18 cellular contexts compared by ENCODE assay signal in genomic region chr6:160106701-160107100, GRCh38. TPM values are rescaled to one million over a fixed set of nuclear protein-coding genes. Genes with fewer than 3 reads are reported as not detected.
DNase-seq lines count a peak whose midpoint lies in the region; ATAC-seq and TF ChIP-seq lines count a peak whose summit lies in the region.
"Had no signal": no experiment of that assay in that cellular context is flagged by ENCODE, and none has a peak within 500 bp of the region (broad histone marks: within the 10 kb centered on the region; RNA-seq: fewer than 3 reads in every experiment).

No MANE protein-coding gene starts in this region.

- WGBS in hepatocyte (ENCODE audit: low lambda C conversion rate, missing lambda C conversion rate), result 83% methylated on average over 4 of the region's 4 CpGs

- H3K79me2 ChIP-seq in hepatocyte, result no peaks in the 10 kb centered on the region

- H3K4me3 ChIP-seq in hepatocyte, result no peak overlapping the region

- no peaks in the 10 kb centered on the region for H3K27me3 Mint-ChIP-seq in activated naive CD4-positive, alpha-beta T cell treated with anti-CD3 and anti-CD28 coated beads for 36 hours (ENCODE audit: low read depth)
- no peaks in the 10 kb centered on the region for H3K27me3 Mint-ChIP-seq in activated naive CD8-positive, alpha-beta T cell treated with anti-CD3 and anti-CD28 coated beads, Interleukin-2, amount 50 U/mL, for 24 hours

- no peaks in the 10 kb centered on the region for H3K4me1 ChIP-seq in hepatocyte (ENCODE audit: insufficient read depth)

- no peaks in the 10 kb centered on the region for H3K9me3 Mint-ChIP-seq in activated naive CD4-positive, alpha-beta T cell treated with anti-CD3 and anti-CD28 coated beads for 36 hours
- no peaks in the 10 kb centered on the region for H3K9me3 Mint-ChIP-seq in activated naive CD8-positive, alpha-beta T cell treated with anti-CD3 and anti-CD28 coated beads, Interleukin-2, amount 50 U/mL, for 24 hours

- H3K36me3 Mint-ChIP-seq in activated naive CD4-positive, alpha-beta T cell treated with anti-CD3 and anti-CD28 coated beads for 36 hours (ENCODE audit: low read depth), result peaks cover 28% of the 10 kb centered on the region
- peaks cover 44% of the 10 kb centered on the region for H3K36me3 Mint-ChIP-seq in activated naive CD8-positive, alpha-beta T cell treated with anti-CD3 and anti-CD28 coated beads, Interleukin-2, amount 50 U/mL, for 24 hours (ENCODE audit: low read depth)

- H3K27ac ChIP-seq in hepatocyte, result peak overlapping the region; percentile 13
- H3K27ac ChIP-seq: C4-2B, HL-60, RWPE1 had no signal

- no peaks in the 10 kb centered on the region for H3K9me2 ChIP-seq in hepatocyte (replicated peaks; ENCODE audit: insufficient read depth)

- ATAC-seq in activated naive CD8-positive, alpha-beta T cell treated with anti-CD3 and anti-CD28 coated beads, Interleukin-2, amount 50 U/mL, for 24 hours, result no peak
- no peak for ATAC-seq in GM19452 (IDR thresholded peaks at IDR 0.05; ENCODE audit: unreplicated experiment)
- no peak for ATAC-seq in GM18858 (IDR thresholded peaks at IDR 0.05; ENCODE audit: unreplicated experiment)

- DNase-seq in activated naive CD4-positive, alpha-beta T cell treated with anti-CD3 and anti-CD28 coated beads for 36 hours, result no peak
- no peak for DNase-seq in activated naive CD4-positive, alpha-beta T cell treated with Interleukin-2 at 50 U/mL for 16 hours
- no peak for DNase-seq in activated naive CD8-positive, alpha-beta T cell treated with anti-CD3 and anti-CD28 coated beads, Interleukin-2, amount 50 U/mL, for 24 hours
- no peak for DNase-seq in hepatocyte (ENCODE audit: low spot score)
- DNase-seq in renal cortical epithelial cell (ENCODE audit: low read depth), result peak; percentile 18
- no peak for DNase-seq in NCI-H1417 treated with DMSO at 0.1 percent for 48 hours (lab: John Stamatoyannopoulos, UW)
- DNase-seq: DND-41, GF-D8, GOT3, NCI-H187 treated with DMSO at 0.1 percent for 48 hours, NCI-H2171, NCI-H446 treated with DMSO at 0.1 percent for 48 hours, NCI-H748 treated with DMSO at 0.1 percent for 48 hours had no signal

- no peak overlapping the region for H3K4me2 ChIP-seq in hepatocyte

- H3K27me3 ChIP-seq in hepatocyte, result no peaks in the 10 kb centered on the region

- CTCF ChIA-PET in activated naive CD4-positive, alpha-beta T cell treated with anti-CD3 and anti-CD28 coated beads for 36 hours (lab: Charles Lee), result no interaction called here

- H2AFZ ChIP-seq in hepatocyte, result no peak overlapping the region

- H3K27ac Mint-ChIP-seq in activated naive CD4-positive, alpha-beta T cell treated with anti-CD3 and anti-CD28 coated beads for 36 hours, result peak overlapping the region; percentile 11
- peak overlapping the region; percentile 48 for H3K27ac Mint-ChIP-seq in activated naive CD8-positive, alpha-beta T cell treated with anti-CD3 and anti-CD28 coated beads, Interleukin-2, amount 50 U/mL, for 24 hours

- TF ChIP-seq CTCF in hepatocyte (IDR thresholded peaks at IDR 0.05; ENCODE audit: poor library complexity), result no peak

- H3K4me1 Mint-ChIP-seq in activated naive CD4-positive, alpha-beta T cell treated with anti-CD3 and anti-CD28 coated beads for 36 hours (ENCODE audit: low read depth), result peaks cover 2% of the 10 kb centered on the region
- H3K4me1 Mint-ChIP-seq in activated naive CD8-positive, alpha-beta T cell treated with anti-CD3 and anti-CD28 coated beads, Interleukin-2, amount 50 U/mL, for 24 hours, result peaks cover under 1% of the 10 kb centered on the region

- intact Hi-C loops in activated naive CD4-positive, alpha-beta T cell treated with anti-CD3 and anti-CD28 coated beads for 36 hours (cut with micrococcal nuclease), result no loop called here

- H3K9me3 ChIP-seq in hepatocyte (ENCODE audit: low read depth), result no peaks in the 10 kb centered on the region

- no peaks in the 10 kb centered on the region for H4K20me1 ChIP-seq in hepatocyte (ENCODE audit: insufficient read depth, poor library complexity, severe bottlenecking)

- H3K36me3 ChIP-seq in hepatocyte (replicated peaks; ENCODE audit: insufficient read depth, low read depth), result no peaks in the 10 kb centered on the region

- H3K4me3 Mint-ChIP-seq in activated naive CD4-positive, alpha-beta T cell treated with anti-CD3 and anti-CD28 coated beads for 36 hours, result no peak overlapping the region
- H3K4me3 Mint-ChIP-seq in activated naive CD8-positive, alpha-beta T cell treated with anti-CD3 and anti-CD28 coated beads, Interleukin-2, amount 50 U/mL, for 24 hours, result no peak overlapping the region

RNA-seq across cellular contexts. Expression of gene SLC22A1, which starts 14.9 kb away (rescaled TPM):
- not detected for total RNA-seq in activated naive CD4-positive, alpha-beta T cell treated with anti-CD3 and anti-CD28 coated beads for 36 hours
- total RNA-seq in hepatocyte (6.1 and 6.7 TPM in 2 replicates), renal cortical epithelial cell (0.50 TPM in 1 of 2 replicates, not detected in the other)
- polyA plus RNA-seq in hepatocyte, result 10.2 and 12.9 TPM in 2 replicates
